Comparison of ENCODE assay signal across 22 cellular contexts in the genomic region with DNA sequence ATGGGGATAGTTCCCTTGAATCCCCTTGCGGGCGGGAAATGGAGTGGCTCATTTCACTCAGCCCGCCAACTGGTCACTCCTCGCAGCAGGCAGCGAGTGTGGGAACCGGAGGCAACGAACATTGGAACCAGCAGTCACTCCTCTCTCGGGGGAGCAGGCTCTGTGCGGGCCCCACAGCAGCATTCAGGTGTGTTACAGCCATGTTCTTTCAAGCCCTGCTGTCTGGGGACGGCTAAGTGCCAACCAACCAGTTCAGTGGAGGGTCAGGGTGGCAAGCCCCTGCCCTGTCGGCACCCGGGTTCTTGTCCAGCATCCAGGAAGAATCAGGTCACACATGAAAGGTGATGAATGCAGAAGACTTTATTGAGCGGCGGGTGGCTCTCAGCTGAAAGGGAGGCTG.
"Had no signal": no experiment of that assay in that cellular context is flagged by ENCODE, and none has a peak within 500 bp of the region (broad histone marks: within the 10 kb centered on the region; RNA-seq: fewer than 3 reads in every experiment).

No MANE protein-coding gene starts in this region.

- H3K9me3 ChIP-seq: SJSA1 had no signal

- H3K4me1 ChIP-seq: SJSA1 had no signal

- DNase-seq: KBM-7; MV-4-11; NCI-H1048; NCI-H1105; NCI-H1417; NCI-H1436 treated with DMSO at 0.1 percent for 48 hours; NCI-H1694; NCI-H187 treated with DMSO at 0.1 percent for 48 hours; NCI-H2029 treated with DMSO at 0.1 percent for 48 hours; NCI-H2171 treated with DMSO at 0.1 percent for 48 hours; NCI-H345; NCI-H510A treated with DMSO at 0.1 percent for 48 hours; NCI-H526; NCI-H748 treated with DMSO at 0.1 percent for 48 hours; NK-92 treated with Interleukin-12 subunit alpha and Interleukin-12 subunit beta, amount 100 ng/mL, for 24 hours; PC-3; SIG-M5 had no signal

- H3K27ac ChIP-seq: RWPE1, SJSA1, SK-N-MC had no signal

- H3K36me3 ChIP-seq: SJSA1 had no signal

- H3K27me3 ChIP-seq: SJSA1 had no signal

- H3K4me3 ChIP-seq: SJSA1, SK-N-MC had no signal

- ATAC-seq: Panc1, PC-3, Right ventricle myocardium inferior had no signal
